13 cellular contexts compared by ENCODE assay signal in the genomic region with DNA sequence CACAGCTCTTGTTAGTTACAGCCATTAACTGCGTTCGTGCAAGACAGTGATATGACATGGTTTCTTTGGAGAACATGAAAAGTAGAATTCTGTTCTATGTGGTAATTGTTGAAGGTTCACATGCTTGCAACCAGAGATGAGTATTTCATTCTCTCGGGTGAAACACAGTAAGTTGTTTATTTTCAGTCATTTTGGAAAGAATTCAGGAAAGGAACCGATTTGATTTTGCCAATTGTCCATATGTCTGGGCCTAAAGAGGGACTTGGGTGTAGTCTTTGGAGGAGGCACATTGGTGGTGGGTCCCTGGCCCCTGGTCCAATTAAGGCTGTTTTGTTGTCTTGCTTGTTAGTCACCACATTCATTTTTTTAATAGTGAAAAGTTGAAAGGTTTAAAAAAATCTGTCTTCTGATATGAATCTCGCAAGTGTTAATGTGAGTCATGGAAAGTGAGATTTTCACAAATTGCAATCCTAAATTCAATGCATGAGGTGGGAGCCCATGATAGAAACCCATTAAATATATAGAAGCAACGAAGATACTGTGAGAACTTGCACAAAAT.
DNase-seq lines count a peak whose midpoint lies in the region; ATAC-seq lines count a peak whose summit lies in the region.
"Had no signal": no experiment of that assay in that cellular context is flagged by ENCODE, and none has a peak within 500 bp of the region (broad histone marks: within the 10 kb centered on the region; RNA-seq: fewer than 3 reads in every experiment).

No MANE protein-coding gene starts in this region.

- peak; percentile 18 for ATAC-seq in HG03565 (IDR thresholded peaks at IDR 0.05; ENCODE audit: unreplicated experiment)
- ATAC-seq in central memory CD8-positive, alpha-beta T cell (replicated peaks; ENCODE audit: extremely low read depth, poor library complexity, severe bottlenecking), result no peak
- peak; percentile 75 for ATAC-seq in stimulated activated effector memory CD8-positive, alpha-beta T cell treated with anti-CD3 and anti-CD28 coated beads, Interleukin-12 subunit alpha, Interleukin-12 subunit beta, amount 100 ng/mL, for 72 hours
- ATAC-seq in HG03460 (IDR thresholded peaks at IDR 0.05; ENCODE audit: unreplicated experiment), result no peak
- ATAC-seq: esophagus mucosa had no signal

- H3K36me3 Mint-ChIP-seq in central memory CD8-positive, alpha-beta T cell (ENCODE audit: insufficient read depth), result peaks cover 11% of the 10 kb centered on the region
- peaks cover 17% of the 10 kb centered on the region for H3K36me3 Mint-ChIP-seq in stimulated activated effector memory CD8-positive, alpha-beta T cell treated with anti-CD3 and anti-CD28 coated beads, Interleukin-12 subunit alpha, Interleukin-12 subunit beta, amount 100 ng/mL, for 72 hours

- H3K4me3 Mint-ChIP-seq in central memory CD8-positive, alpha-beta T cell, result peak overlapping the region; percentile 73
- H3K4me3 Mint-ChIP-seq in stimulated activated effector memory CD8-positive, alpha-beta T cell treated with anti-CD3 and anti-CD28 coated beads, Interleukin-12 subunit alpha, Interleukin-12 subunit beta, amount 100 ng/mL, for 72 hours, result peak overlapping the region; percentile 70

- peaks cover 37% of the 10 kb centered on the region for H3K4me1 Mint-ChIP-seq in central memory CD8-positive, alpha-beta T cell
- H3K4me1 Mint-ChIP-seq in stimulated activated effector memory CD8-positive, alpha-beta T cell treated with anti-CD3 and anti-CD28 coated beads, Interleukin-12 subunit alpha, Interleukin-12 subunit beta, amount 100 ng/mL, for 72 hours, result peaks cover 49% of the 10 kb centered on the region

- peak; percentile 20 for DNase-seq in activated naive CD4-positive, alpha-beta T cell treated with Interleukin-2 at 50 U/mL for 16 hours
- DNase-seq in activated naive CD4-positive, alpha-beta T cell (lab: John Stamatoyannopoulos, UW), result no peak
- DNase-seq in central memory CD8-positive, alpha-beta T cell (ENCODE audit: low spot score in 2 of 2), result no peak
- DNase-seq in stimulated activated effector memory CD8-positive, alpha-beta T cell treated with anti-CD3 and anti-CD28 coated beads, Interleukin-12 subunit alpha, Interleukin-12 subunit beta, amount 100 ng/mL, for 72 hours (ENCODE audit: low spot score in 2 of 2), result peak in 1 of 2 donors; percentile 68
- DNase-seq in COLO829 (ENCODE audit: low spot score) (no peak), ecto neural progenitor cell (ENCODE audit: low spot score) (no peak)
- DNase-seq: amygdala, GF-D8, NCI-H2029, ovary had no signal

- H3K27me3 Mint-ChIP-seq in central memory CD8-positive, alpha-beta T cell, result no peaks in the 10 kb centered on the region

- no peaks in the 10 kb centered on the region for H3K9me3 Mint-ChIP-seq in central memory CD8-positive, alpha-beta T cell
- no peaks in the 10 kb centered on the region for H3K9me3 Mint-ChIP-seq in stimulated activated effector memory CD8-positive, alpha-beta T cell treated with anti-CD3 and anti-CD28 coated beads, Interleukin-12 subunit alpha, Interleukin-12 subunit beta, amount 100 ng/mL, for 72 hours

- H3K27ac Mint-ChIP-seq in central memory CD8-positive, alpha-beta T cell (ENCODE audit: low read depth), result peak overlapping the region; percentile 68
- H3K27ac Mint-ChIP-seq in stimulated activated effector memory CD8-positive, alpha-beta T cell treated with anti-CD3 and anti-CD28 coated beads, Interleukin-12 subunit alpha, Interleukin-12 subunit beta, amount 100 ng/mL, for 72 hours, result peak overlapping the region; percentile 94

Comparison
In these comparisons a context has a peak if more than half of its experiments do, and no peak if none do; other contexts are left out.
1. ATAC-seq: peak in HG03565 (single experiment) and stimulated activated effector memory CD8-positive, alpha-beta T cell treated with anti-CD3 and anti-CD28 coated beads, Interleukin-12 subunit alpha, Interleukin-12 subunit beta, amount 100 ng/mL, for 72 hours (single experiment); none in central memory CD8-positive, alpha-beta T cell (single experiment) and HG03460 (single experiment).